In genomic region chr22:44209343-44209742, GRCh38 we compare ENCODE assay signal across 10 cellular contexts. TPM values are rescaled to one million over a fixed set of nuclear protein-coding genes. Genes with fewer than 3 reads are reported as not detected.
"Had no signal": no experiment of that assay in that cellular context is flagged by ENCODE, and none has a peak within 500 bp of the region (broad histone marks: within the 10 kb centered on the region; RNA-seq: fewer than 3 reads in every experiment).

No MANE protein-coding gene starts in this region.

- H3K9ac ChIP-seq: GM23248, KMS-11 had no signal

- H3K27ac Mint-ChIP-seq: H9 had no signal

- FAIRE-seq: H54, HTR-8/SVneo had no signal

- H3K4me3 ChIP-seq: GM23248 had no signal

- H3K27ac ChIP-seq: GM23248, KMS-11 had no signal

- ATAC-seq: HCT116 had no signal

- H3K4me2 ChIP-seq: KMS-11 had no signal

- H3K4me3 Mint-ChIP-seq: H9 had no signal

- DNase-seq: GM23248, GOT3, H9, IMR-90, KBM-7 had no signal

- H2AFZ ChIP-seq: GM23248 had no signal

RNA-seq across cellular contexts. Expression of gene PARVG, which starts 28.6 kb away (rescaled TPM):
- total RNA-seq: GM23248, HT-29, IMR-90 had no signal
- polyA plus RNA-seq: GM23248, IMR-90 had no signal
